In the genomic region with DNA sequence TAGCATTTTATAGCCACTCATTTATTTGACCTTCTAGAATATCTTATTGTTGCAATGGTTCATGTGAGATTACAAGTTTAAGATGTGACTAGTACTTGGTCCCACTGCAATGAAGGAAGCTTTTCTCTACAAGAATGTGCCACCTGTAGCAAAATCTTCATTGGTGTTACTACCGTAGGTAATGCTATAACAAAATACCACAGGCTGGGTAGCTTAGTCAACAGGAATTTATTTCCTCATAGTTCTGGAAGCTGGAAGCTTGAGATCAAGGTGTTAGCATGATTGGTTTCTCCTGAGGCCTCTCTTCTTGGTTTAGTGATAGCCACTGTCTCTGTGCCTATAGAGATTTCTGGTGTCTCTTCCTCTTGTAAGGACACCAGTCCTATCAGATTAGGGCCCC, we compare ENCODE assay signal across 25 cellular contexts.
"Had no signal": no experiment of that assay in that cellular context is flagged by ENCODE, and none has a peak within 500 bp of the region (broad histone marks: within the 10 kb centered on the region; RNA-seq: fewer than 3 reads in every experiment).

No MANE protein-coding gene starts in this region.

- H3K9me3 ChIP-seq: SK-N-SH had no signal

- DNase-seq: activated CD4-positive, alpha-beta memory T cell treated with anti-CD3 and anti-CD28 coated beads for 36 hours; activated CD4-positive, alpha-beta T cell treated with anti-CD3 and anti-CD28 coated beads, Interleukin-2, amount 10 ng/mL, durations not matched to agents 7 days and 5 days; activated CD4-positive, CD25-positive, alpha-beta regulatory T cell; activated CD8-positive, alpha-beta memory T cell treated with anti-CD3 and anti-CD28 coated beads for 24 hours; activated gamma-delta T cell; activated naive CD4-positive, alpha-beta T cell treated with anti-CD3 and anti-CD28 coated beads for 36 hours; activated T-cell treated with anti-CD3 and anti-CD28 coated beads, Interleukin-2, amount 50 U/mL, for 4 hours; amygdala; cerebellar nuclear complex; KG1; MM.1S; NCI-H1105 treated with DMSO at 0.1 percent for 48 hours; NCI-H1436 treated with DMSO at 0.1 percent for 48 hours; NCI-H187; NCI-H2081; NCI-H510A treated with DMSO at 0.1 percent for 48 hours; NCI-H69; SK-N-SH; T-helper 1 cell had no signal

- ATAC-seq: activated T-cell treated with anti-CD3 and anti-CD28 coated beads, Interleukin-2, amount 50 U/mL, for 4 hours; Right ventricle myocardium inferior had no signal

- H3K4me3 Mint-ChIP-seq: activated CD4-positive, alpha-beta memory T cell treated with anti-CD3 and anti-CD28 coated beads for 36 hours; activated CD4-positive, alpha-beta T cell treated with anti-CD3 and anti-CD28 coated beads, Interleukin-2, amount 10 ng/mL, durations not matched to agents 7 days and 5 days; activated naive CD4-positive, alpha-beta T cell treated with anti-CD3 and anti-CD28 coated beads for 36 hours; activated naive CD8-positive, alpha-beta T cell; activated T-cell treated with anti-CD3 and anti-CD28 coated beads, Interleukin-2, amount 50 U/mL, for 4 hours; brain had no signal

- H3K4me2 ChIP-seq: PC-9, SK-N-SH had no signal

- H3K9me3 Mint-ChIP-seq: activated CD4-positive, alpha-beta memory T cell treated with anti-CD3 and anti-CD28 coated beads for 36 hours; activated CD4-positive, alpha-beta T cell treated with anti-CD3 and anti-CD28 coated beads, Interleukin-2, amount 10 ng/mL, durations not matched to agents 7 days and 5 days; activated naive CD4-positive, alpha-beta T cell treated with anti-CD3 and anti-CD28 coated beads for 36 hours; activated T-cell treated with anti-CD3 and anti-CD28 coated beads, Interleukin-2, amount 50 U/mL, for 4 hours; brain had no signal

- H3K27ac ChIP-seq: PC-9, VCaP had no signal

- H3K9ac ChIP-seq: SK-N-SH had no signal

- H2AFZ ChIP-seq: PC-9 had no signal

- H3K4me3 ChIP-seq: PC-9 had no signal

- H3K36me3 Mint-ChIP-seq: activated CD4-positive, alpha-beta memory T cell treated with anti-CD3 and anti-CD28 coated beads for 36 hours; activated naive CD8-positive, alpha-beta T cell; brain had no signal

- FAIRE-seq: astrocyte had no signal

- H3K27me3 Mint-ChIP-seq: activated CD4-positive, alpha-beta memory T cell treated with anti-CD3 and anti-CD28 coated beads for 36 hours; activated CD4-positive, alpha-beta T cell treated with anti-CD3 and anti-CD28 coated beads, Interleukin-2, amount 10 ng/mL, durations not matched to agents 7 days and 5 days; activated naive CD8-positive, alpha-beta T cell had no signal

- H3K4me1 Mint-ChIP-seq: activated CD4-positive, alpha-beta T cell treated with anti-CD3 and anti-CD28 coated beads, Interleukin-2, amount 10 ng/mL, durations not matched to agents 7 days and 5 days had no signal

- H3K27ac Mint-ChIP-seq: activated CD4-positive, alpha-beta memory T cell treated with anti-CD3 and anti-CD28 coated beads for 36 hours; activated CD4-positive, alpha-beta T cell treated with anti-CD3 and anti-CD28 coated beads, Interleukin-2, amount 10 ng/mL, durations not matched to agents 7 days and 5 days; activated naive CD4-positive, alpha-beta T cell treated with anti-CD3 and anti-CD28 coated beads for 36 hours; activated naive CD8-positive, alpha-beta T cell; brain had no signal
